Comparison of ENCODE assay signal across 14 cellular contexts in genomic region chr4:69322055-69322454, GRCh38.
A peak's percentile ranks its signal among the peaks of the same experiment; 100 is the strongest.
DNase-seq lines count a peak whose midpoint lies in the region; ATAC-seq lines count a peak whose summit lies in the region.
"Had no signal": no experiment of that assay in that cellular context is flagged by ENCODE, and none has a peak within 500 bp of the region (broad histone marks: within the 10 kb centered on the region; RNA-seq: fewer than 3 reads in every experiment).

No MANE protein-coding gene starts in this region.

- no peak for ATAC-seq in HG03196 (IDR thresholded peaks at IDR 0.05; ENCODE audit: unreplicated experiment)

- peak; percentile 26 for DNase-seq in GM03348 (ENCODE audit: low spot score)
- DNase-seq in NCI-H2029 (lab: John Stamatoyannopoulos, UW), result peak; percentile 60
- peak; percentile 76 for DNase-seq in amniotic epithelial cell (ENCODE audit: low read depth)
- DNase-seq in kidney tubule cell (ENCODE audit: low spot score), result peak; percentile 42
- DNase-seq in GM19240 (ENCODE audit: insufficient read length, low spot score), result no peak
- no peak for DNase-seq in NCI-H2196 treated with DMSO at 0.1 percent for 48 hours (lab: John Stamatoyannopoulos, UW; ENCODE audit: unreplicated experiment)
- no peak for DNase-seq in activated T-cell treated with anti-CD3 and anti-CD28 coated beads, Interleukin-2, amount 50 U/mL, for 48 hours
- DNase-seq: activated CD4-positive, alpha-beta T cell treated with anti-CD3 and anti-CD28 coated beads, Interleukin-2, amount 50 U/mL, for 4 hours; endodermal cell; Right ventricle myocardium superior; stimulated activated CD4-positive, alpha-beta T cell treated with anti-CD3 and anti-CD28 coated beads, Interleukin-2, amount 100 ng/mL, for 48 hours; T-helper 9 cell; transverse colon had no signal

Comparison
In these comparisons a context has a peak if more than half of its experiments do, and no peak if none do; other contexts are left out.
1. DNase-seq: peak in GM03348 (single experiment), NCI-H2029 (single experiment), amniotic epithelial cell (single experiment) and kidney tubule cell (single experiment); none in GM19240 (single experiment), NCI-H2196 treated with DMSO at 0.1 percent for 48 hours (single experiment) and activated T-cell treated with anti-CD3 and anti-CD28 coated beads, Interleukin-2, amount 50 U/mL, for 48 hours (0 of 2).